Comparison of ENCODE assay signal across 13 cellular contexts in genomic region chr15:47507221-47507985, GRCh38.
"Had no signal": no experiment of that assay in that cellular context is flagged by ENCODE, and none has a peak within 500 bp of the region (broad histone marks: within the 10 kb centered on the region; RNA-seq: fewer than 3 reads in every experiment).

No MANE protein-coding gene starts in this region.

- H3K4me3 ChIP-seq: ovary, spleen, upper lobe of right lung had no signal

- H3K4me1 ChIP-seq: foreskin keratinocyte, upper lobe of right lung had no signal

- H3K27ac Mint-ChIP-seq: dendritic cell treated with granulocyte-macrophage colony-stimulating factor and Interleukin-4, amounts not matched to agents 40 ng/mL and 50 ng/mL, for 4 days; stimulated activated naive CD8-positive, alpha-beta T cell treated with anti-CD3 and anti-CD28 coated beads, Interleukin-15, amount 100 ng/mL, for 72 hours had no signal

- H3K4me3 Mint-ChIP-seq: dendritic cell treated with granulocyte-macrophage colony-stimulating factor and Interleukin-4, amounts not matched to agents 40 ng/mL and 50 ng/mL, for 4 days; mesothelial cell of epicardium; neural crest cell; stimulated activated naive CD8-positive, alpha-beta T cell treated with anti-CD3 and anti-CD28 coated beads, Interleukin-15, amount 100 ng/mL, for 72 hours had no signal

- H3K36me3 ChIP-seq: ovary, spleen, upper lobe of right lung had no signal

- H3K9me3 Mint-ChIP-seq: dendritic cell treated with granulocyte-macrophage colony-stimulating factor and Interleukin-4, amounts not matched to agents 40 ng/mL and 50 ng/mL, for 4 days had no signal

- H3K27me3 ChIP-seq: foreskin keratinocyte, ovary, spleen, upper lobe of right lung had no signal

- H3K27me3 Mint-ChIP-seq: stimulated activated naive CD8-positive, alpha-beta T cell treated with anti-CD3 and anti-CD28 coated beads, Interleukin-15, amount 100 ng/mL, for 72 hours had no signal

- DNase-seq: activated CD4-positive, CD25-positive, alpha-beta regulatory T cell treated with anti-CD3 and anti-CD28 coated beads, Interleukin-2, amount 50 U/mL, for 72 hours; activated naive CD4-positive, alpha-beta T cell treated with Interleukin-2 at 50 U/mL for 16 hours; activated T-cell treated with anti-CD3 and anti-CD28 coated beads for 4 hours; effector memory CD4-positive, alpha-beta T cell; foreskin keratinocyte; ovary; spleen; stimulated activated naive CD8-positive, alpha-beta T cell treated with anti-CD3 and anti-CD28 coated beads, Interleukin-15, amount 100 ng/mL, for 72 hours; T-helper 9 cell; upper lobe of right lung had no signal

- H3K9me3 ChIP-seq: ovary, spleen, upper lobe of right lung had no signal

- H3K27ac ChIP-seq: foreskin keratinocyte, ovary, spleen, upper lobe of right lung had no signal

- H3K36me3 Mint-ChIP-seq: mesothelial cell of epicardium had no signal
